ENCODE assay signal across 8 cellular contexts in genomic region chr4:80390178-80390577, GRCh38. TPM values are rescaled to one million over a fixed set of nuclear protein-coding genes. Genes with fewer than 3 reads are reported as not detected.
"Had no signal": no experiment of that assay in that cellular context is flagged by ENCODE, and none has a peak within 500 bp of the region (broad histone marks: within the 10 kb centered on the region; RNA-seq: fewer than 3 reads in every experiment).

No MANE protein-coding gene starts in this region.

- H3K27ac Mint-ChIP-seq: IgD-negative memory B cell had no signal

- FAIRE-seq: HepG2, HTR-8/SVneo, K562 had no signal

- H3K27me3 Mint-ChIP-seq: IgD-negative memory B cell had no signal

- H3K36me3 Mint-ChIP-seq: IgD-negative memory B cell had no signal

- H3K4me3 ChIP-seq: K562 had no signal

- ATAC-seq: HepG2, K562 had no signal

- H3K27ac ChIP-seq: HL-60 had no signal

- DNase-seq: KBM-7, KG1 had no signal

- H3K4me3 Mint-ChIP-seq: IgD-negative memory B cell had no signal

RNA-seq across cellular contexts. Expression of gene CFAP299, which starts 54.6 kb away (rescaled TPM):
- total RNA-seq: HepG2, HT-29 had no signal
- polyA plus RNA-seq: HepG2, IgD-negative memory B cell had no signal
